ENCODE assay signal across 8 cellular contexts in genomic region chr18:74139888-74140287, GRCh38. TPM values are rescaled to one million over a fixed set of nuclear protein-coding genes. Genes with fewer than 3 reads are reported as not detected.
DNase-seq lines count a peak whose midpoint lies in the region; ATAC-seq and TF ChIP-seq lines count a peak whose summit lies in the region.
"Had no signal": no experiment of that assay in that cellular context is flagged by ENCODE, and none has a peak within 500 bp of the region (broad histone marks: within the 10 kb centered on the region; RNA-seq: fewer than 3 reads in every experiment).

No MANE protein-coding gene starts in this region.

- H3K4me1 Mint-ChIP-seq in activated naive CD8-positive, alpha-beta T cell treated with anti-CD3 and anti-CD28 coated beads, Interleukin-2, amount 50 U/mL, for 24 hours = peaks cover 44% of the 10 kb centered on the region

- CTCF ChIA-PET in HEK293T (lab: Yijun Ruan, JAX) = no interaction called here

- H3K36me3 Mint-ChIP-seq in activated naive CD8-positive, alpha-beta T cell treated with anti-CD3 and anti-CD28 coated beads, Interleukin-2, amount 50 U/mL, for 24 hours (ENCODE audit: low read depth) = no peaks in the 10 kb centered on the region

- H3K27me3 Mint-ChIP-seq in activated naive CD8-positive, alpha-beta T cell treated with anti-CD3 and anti-CD28 coated beads, Interleukin-2, amount 50 U/mL, for 24 hours = peaks cover 7% of the 10 kb centered on the region

- peak; percentile 38 for DNase-seq in activated naive CD8-positive, alpha-beta T cell treated with anti-CD3 and anti-CD28 coated beads, Interleukin-2, amount 50 U/mL, for 24 hours
- DNase-seq in stimulated activated CD4-positive, alpha-beta T cell treated with anti-CD3 and anti-CD28 coated beads, Interleukin-2, amount 100 ng/mL, for 4 hours (ENCODE audit: low read depth) = peak; percentile 21
- no peak for DNase-seq in sciatic nerve (ENCODE audit: low spot score)
- no peak for DNase-seq in NCI-H226
- no peak for DNase-seq in HEK293T (ENCODE audit: extremely low spot score)
- DNase-seq: ovary had no signal

- H3K4me3 Mint-ChIP-seq in activated naive CD8-positive, alpha-beta T cell treated with anti-CD3 and anti-CD28 coated beads, Interleukin-2, amount 50 U/mL, for 24 hours = peak overlapping the region; percentile 67

- H3K9me3 Mint-ChIP-seq in activated naive CD8-positive, alpha-beta T cell treated with anti-CD3 and anti-CD28 coated beads, Interleukin-2, amount 50 U/mL, for 24 hours = no peaks in the 10 kb centered on the region

- intact Hi-C loops in sciatic nerve (cut with DNase I) = no loop called here

- POLR2A ChIA-PET in HEK293T (lab: Yijun Ruan, JAX) = no interaction called here

- H3K27ac Mint-ChIP-seq in activated naive CD8-positive, alpha-beta T cell treated with anti-CD3 and anti-CD28 coated beads, Interleukin-2, amount 50 U/mL, for 24 hours = peak overlapping the region; percentile 96

- ATAC-seq in GM19023 (IDR thresholded peaks at IDR 0.05; ENCODE audit: unreplicated experiment) = peak; percentile 56
- ATAC-seq in HG03469 (IDR thresholded peaks at IDR 0.05; ENCODE audit: unreplicated experiment) = peak; percentile 73
- ATAC-seq in activated naive CD8-positive, alpha-beta T cell treated with anti-CD3 and anti-CD28 coated beads, Interleukin-2, amount 50 U/mL, for 24 hours = peak; percentile 98
- ATAC-seq in sciatic nerve = no peak

TF ChIP-seq in HEK293T, 16 proteins besides CTCF, POLR2A, EP300 and RAD21:
- no peak for TF ChIP-seq HDGF (IDR thresholded peaks at IDR 0.05; ENCODE audit: borderline replicate concordance)
- TF ChIP-seq FOXM1 (IDR thresholded peaks at IDR 0.05; ENCODE audit: borderline replicate concordance) = no peak
- TF ChIP-seq SUZ12 (IDR thresholded peaks at IDR 0.05) = no peak
- no peak for TF ChIP-seq ZNF384 (IDR thresholded peaks at IDR 0.05)
- no peak for TF ChIP-seq ARNT (IDR thresholded peaks at IDR 0.05)
TF ChIP-seq in HEK293T: peak in this region for 0.

RNA-seq across cellular contexts. Expression of gene FBXO15, which starts 7.7 kb away (rescaled TPM):
- total RNA-seq in sciatic nerve = 2.6 TPM

RNA-seq across cellular contexts. Expression of gene TIMM21, which starts 8.4 kb away (rescaled TPM):
- total RNA-seq in sciatic nerve = 28.6 TPM

Comparison
In these comparisons a context has a peak if more than half of its experiments do, and no peak if none do; other contexts are left out.
1. DNase-seq: peak in activated naive CD8-positive, alpha-beta T cell treated with anti-CD3 and anti-CD28 coated beads, Interleukin-2, amount 50 U/mL, for 24 hours (single experiment) and stimulated activated CD4-positive, alpha-beta T cell treated with anti-CD3 and anti-CD28 coated beads, Interleukin-2, amount 100 ng/mL, for 4 hours (single experiment); none in sciatic nerve (single experiment), NCI-H226 (single experiment) and HEK293T (single experiment).